In the genomic region with DNA sequence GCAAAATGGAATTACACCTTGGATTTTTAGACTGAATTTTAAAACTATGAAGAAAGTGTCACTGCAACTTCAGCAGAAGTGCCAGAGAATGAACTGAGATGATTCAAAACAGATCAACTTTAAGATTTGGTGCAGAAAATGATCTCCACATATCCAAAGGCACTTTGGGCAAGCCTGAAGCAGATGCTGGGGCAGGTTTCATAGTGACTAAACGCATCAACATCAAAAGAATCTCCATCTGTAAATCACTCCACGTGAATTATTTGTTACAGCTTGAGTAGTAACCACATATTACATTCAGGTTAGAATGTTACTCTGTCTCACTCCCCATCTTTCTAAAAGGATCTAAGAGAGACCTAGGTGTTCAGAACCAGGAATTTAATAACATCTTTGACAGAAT, we compare ENCODE assay signal across 29 cellular contexts.
"Had no signal": no experiment of that assay in that cellular context is flagged by ENCODE, and none has a peak within 500 bp of the region (broad histone marks: within the 10 kb centered on the region; RNA-seq: fewer than 3 reads in every experiment).

No MANE protein-coding gene starts in this region.

- H3K36me3 ChIP-seq: ascending aorta, MG63, SJCRH30, WERI-Rb-1 had no signal

- H3K4me3 ChIP-seq: ascending aorta, MG63, SJCRH30, SK-N-MC had no signal

- H3K27ac ChIP-seq: ascending aorta, SJCRH30, SK-N-MC, WERI-Rb-1 had no signal

- ATAC-seq: activated CD8-positive, alpha-beta T cell treated with anti-CD3 and anti-CD28 coated beads for 36 hours; activated T-cell treated with anti-CD3 and anti-CD28 coated beads, Interleukin-2, amount 50 U/mL, for 72 hours; activated T-helper 17 cell treated with anti-CD3 and anti-CD28 coated beads, Interleukin-2, amount 50 U/mL, for 72 hours; Panc1 had no signal

- H3K4me1 ChIP-seq: ascending aorta, SJCRH30 had no signal

- H3K9me3 ChIP-seq: ascending aorta, MG63, SJCRH30 had no signal

- H3K27me3 ChIP-seq: ascending aorta, MG63, SJCRH30 had no signal

- DNase-seq: activated CD4-positive, alpha-beta T cell treated with anti-CD3 and anti-CD28 coated beads, Interleukin-2, amount 10 ng/mL, durations not matched to agents 24 days and 14 days; activated CD4-positive, alpha-beta T cell treated with anti-CD3 and anti-CD28 coated beads, Interleukin-2, amount 50 U/mL, for 4 hours; activated CD4-positive, CD25-positive, alpha-beta regulatory T cell; activated CD8-positive, alpha-beta T cell treated with anti-CD3 and anti-CD28 coated beads for 36 hours; activated gamma-delta T cell; activated naive CD4-positive, alpha-beta T cell treated with Interleukin-2 at 50 U/mL for 16 hours; activated naive CD8-positive, alpha-beta T cell treated with anti-CD3 and anti-CD28 coated beads, Interleukin-2, amount 10 ng/mL, durations not matched to agents 7 days and 5 days; activated T-cell treated with anti-CD3 and anti-CD28 coated beads, Interleukin-2, amount 50 U/mL, for 1 hour; activated T-cell treated with anti-CD3 and anti-CD28 coated beads, Interleukin-2, amount 50 U/mL, for 72 hours; amygdala; Karpas-422; KBM-7; MG63; NCI-H1048; NCI-H1105 treated with DMSO at 0.1 percent for 48 hours; NCI-H1436; NCI-H1694; NCI-H1930; NCI-H2081 treated with DMSO at 0.1 percent for 48 hours; NCI-H226; NCI-H446 treated with DMSO at 0.1 percent for 48 hours; SHP77; SJCRH30; T1000; WERI-Rb-1 had no signal
